In the genomic region with DNA sequence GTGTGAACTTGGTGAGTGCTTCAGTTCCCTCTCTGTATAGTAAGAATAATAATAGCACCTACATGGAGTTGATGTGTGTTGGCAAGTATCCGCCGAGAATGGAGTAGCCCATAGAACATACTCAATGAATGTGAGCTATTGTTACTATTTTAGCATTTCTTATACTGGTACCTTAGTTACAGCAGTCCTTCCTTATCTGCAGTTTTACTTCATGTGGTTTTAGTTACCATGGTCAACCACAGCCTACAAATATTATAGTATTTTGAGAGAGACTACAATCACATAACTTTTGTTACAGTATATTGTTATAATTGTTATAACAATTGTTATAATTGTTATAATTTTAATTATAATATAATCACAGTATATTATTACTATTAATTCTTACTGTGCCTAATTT, we compare ENCODE assay signal across 23 cellular contexts.
"Had no signal": no experiment of that assay in that cellular context is flagged by ENCODE, and none has a peak within 500 bp of the region (broad histone marks: within the 10 kb centered on the region; RNA-seq: fewer than 3 reads in every experiment).

No MANE protein-coding gene starts in this region.

- H3K27me3 Mint-ChIP-seq: activated B cell treated with CpG ODN at 0.5 μM for 24 hours; activated CD4-positive, alpha-beta T cell treated with anti-CD3 and anti-CD28 coated beads, Interleukin-2, amount 10 ng/mL, durations not matched to agents 24 days and 14 days; activated naive CD4-positive, alpha-beta T cell treated with anti-CD3 and anti-CD28 coated beads, Interleukin-2, amount 10 ng/mL, durations not matched to agents 7 days and 5 days had no signal

- H3K27me3 ChIP-seq: Peyer's patch had no signal

- H3K9me3 Mint-ChIP-seq: activated B cell treated with CpG ODN at 0.5 μM for 24 hours; activated CD4-positive, alpha-beta T cell treated with anti-CD3 and anti-CD28 coated beads, Interleukin-2, amount 10 ng/mL, durations not matched to agents 24 days and 14 days; activated naive CD4-positive, alpha-beta T cell treated with anti-CD3 and anti-CD28 coated beads, Interleukin-2, amount 10 ng/mL, durations not matched to agents 7 days and 5 days; activated naive CD8-positive, alpha-beta T cell treated with anti-CD3 and anti-CD28 coated beads for 36 hours; activated T-helper 2 cell treated with anti-CD3 and anti-CD28 coated beads, Interferon-gamma antibody, Interleukin-2, Interleukin-4, amounts not matched to agents 10 μg/mL and 5 μg/mL and 100 μg/mL, durations not matched to agents 14 hours and 24 hours and 36 hours had no signal

- H3K9me3 ChIP-seq: Peyer's patch had no signal

- H3K36me3 ChIP-seq: Peyer's patch had no signal

- DNase-seq: activated B cell treated with CpG ODN at 0.5 μM for 24 hours; activated CD4-positive, alpha-beta T cell treated with anti-CD3 and anti-CD28 coated beads for 1 hour; activated CD4-positive, alpha-beta T cell treated with anti-CD3 and anti-CD28 coated beads, Interleukin-2, amount 50 U/mL, for 48 hours; activated gamma-delta T cell treated with Interleukin-2 at 50 U/mL for 16 hours; activated naive CD4-positive, alpha-beta T cell treated with anti-CD3 and anti-CD28 coated beads, Interleukin-2, amount 10 ng/mL, durations not matched to agents 7 days and 5 days; activated naive CD8-positive, alpha-beta T cell treated with anti-CD3 and anti-CD28 coated beads for 36 hours; activated T-cell treated with anti-CD3 and anti-CD28 coated beads, Interleukin-2, amount 50 U/mL, for 72 hours; NCI-H1092; NCI-H1417; NCI-H2029; NCI-H2107; NCI-H2171 treated with DMSO at 0.1 percent for 48 hours; NCI-H226; NCI-H526 treated with DMSO at 0.1 percent for 48 hours; NK-92 treated with Interleukin-12 subunit alpha and Interleukin-12 subunit beta, amount 100 ng/mL, for 24 hours; OCI-M1; Peyer's patch; SHP77 treated with DMSO at 0.1 percent for 48 hours; T-helper 17 cell; T-helper 9 cell had no signal

- H3K36me3 Mint-ChIP-seq: activated naive CD4-positive, alpha-beta T cell treated with anti-CD3 and anti-CD28 coated beads, Interleukin-2, amount 10 ng/mL, durations not matched to agents 7 days and 5 days; activated naive CD8-positive, alpha-beta T cell treated with anti-CD3 and anti-CD28 coated beads for 36 hours had no signal

- H3K27ac Mint-ChIP-seq: activated B cell treated with CpG ODN at 0.5 μM for 24 hours; activated CD4-positive, alpha-beta T cell treated with anti-CD3 and anti-CD28 coated beads, Interleukin-2, amount 10 ng/mL, durations not matched to agents 24 days and 14 days; activated naive CD4-positive, alpha-beta T cell treated with anti-CD3 and anti-CD28 coated beads, Interleukin-2, amount 10 ng/mL, durations not matched to agents 7 days and 5 days; activated naive CD8-positive, alpha-beta T cell treated with anti-CD3 and anti-CD28 coated beads for 36 hours; activated T-cell treated with anti-CD3 and anti-CD28 coated beads, Interleukin-2, amount 50 U/mL, for 72 hours; activated T-helper 2 cell treated with anti-CD3 and anti-CD28 coated beads, Interferon-gamma antibody, Interleukin-2, Interleukin-4, amounts not matched to agents 10 μg/mL and 5 μg/mL and 100 μg/mL, durations not matched to agents 14 hours and 24 hours and 36 hours; T-helper 17 cell had no signal

- H3K4me3 Mint-ChIP-seq: activated B cell treated with CpG ODN at 0.5 μM for 24 hours; activated CD4-positive, alpha-beta T cell treated with anti-CD3 and anti-CD28 coated beads, Interleukin-2, amount 10 ng/mL, durations not matched to agents 24 days and 14 days; activated naive CD4-positive, alpha-beta T cell treated with anti-CD3 and anti-CD28 coated beads, Interleukin-2, amount 10 ng/mL, durations not matched to agents 7 days and 5 days; activated naive CD8-positive, alpha-beta T cell treated with anti-CD3 and anti-CD28 coated beads for 36 hours; activated T-cell treated with anti-CD3 and anti-CD28 coated beads, Interleukin-2, amount 50 U/mL, for 72 hours had no signal

- H3K4me3 ChIP-seq: Peyer's patch had no signal

- H3K27ac ChIP-seq: KMS-11, Peyer's patch had no signal

- ATAC-seq: activated T-cell treated with anti-CD3 and anti-CD28 coated beads, Interleukin-2, amount 50 U/mL, for 72 hours; T-helper 17 cell had no signal
